Comparison of ENCODE assay signal across 17 cellular contexts in the genomic region with DNA sequence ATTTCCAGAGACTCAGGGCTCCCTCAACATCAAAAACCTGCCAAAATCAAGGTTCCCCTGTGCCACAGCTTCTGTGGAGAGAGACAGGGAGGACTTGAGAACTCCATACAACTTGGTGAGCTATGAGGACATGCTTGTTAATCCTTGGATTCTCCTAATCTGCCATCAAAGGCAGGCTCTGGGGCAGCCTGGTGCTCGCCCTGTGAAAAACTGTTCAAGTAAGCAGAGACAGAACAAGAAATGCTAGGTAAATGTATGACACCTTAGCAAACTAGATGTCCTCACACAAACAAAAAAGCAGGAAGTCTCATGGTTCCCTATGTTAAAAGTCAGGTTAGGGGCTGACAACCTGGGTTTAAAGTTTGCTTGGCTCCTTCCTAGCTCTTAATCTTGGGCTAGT.
DNase-seq lines count a peak whose midpoint lies in the region; ATAC-seq, FAIRE-seq and TF ChIP-seq lines count a peak whose summit lies in the region.
"Had no signal": no experiment of that assay in that cellular context is flagged by ENCODE, and none has a peak within 500 bp of the region (broad histone marks: within the 10 kb centered on the region; RNA-seq: fewer than 3 reads in every experiment).

No MANE protein-coding gene starts in this region.

- no peak for TF ChIP-seq RAD21 in IMR-90 (IDR thresholded peaks at IDR 0.05; ENCODE audit: low read length)

- no peaks in the 10 kb centered on the region for H3K9me3 Mint-ChIP-seq in stimulated activated memory B cell treated with anti-CD40 and anti-IgM and Interleukin-4, amounts not matched to agents 10 μg/mL and 1 μg/mL and 100 μg/mL, for 72 hours
- H3K9me3 Mint-ChIP-seq: CD8-positive, alpha-beta T cell; IgD-negative memory B cell had no signal

- no peak overlapping the region for H3K56ac ChIP-seq in IMR-90 (ENCODE audit: extremely low read depth, insufficient read depth, low read length)

- H3K9ac ChIP-seq in IMR-90 (ENCODE audit: low read depth, low read length) = no peak overlapping the region
- H3K9ac ChIP-seq in endothelial cell of umbilical vein (replicated peaks; ENCODE audit: extremely low read depth, insufficient read depth, low read length) = no peak overlapping the region
- H3K9ac ChIP-seq: KMS-11 had no signal

- H3K27me3 Mint-ChIP-seq in stimulated activated memory B cell treated with anti-CD40 and anti-IgM and Interleukin-4, amounts not matched to agents 10 μg/mL and 1 μg/mL and 100 μg/mL, for 72 hours = no peaks in the 10 kb centered on the region
- H3K27me3 Mint-ChIP-seq: IgD-negative memory B cell had no signal

- ATAC-seq in IMR-90 (ENCODE audit: low read depth) = no peak
- ATAC-seq in stimulated activated memory B cell treated with anti-CD40 and anti-IgM and Interleukin-4, amounts not matched to agents 10 μg/mL and 1 μg/mL and 100 μg/mL, for 72 hours = no peak
- ATAC-seq: CD8-positive, alpha-beta T cell had no signal

- no peak overlapping the region for H3K4me2 ChIP-seq in IMR-90 (ENCODE audit: low read depth, low read length)
- no peak overlapping the region for H3K4me2 ChIP-seq in endothelial cell of umbilical vein (ENCODE audit: insufficient read depth, low read length)
- H3K4me2 ChIP-seq: KMS-11 had no signal

- peak overlapping the region; percentile 42; the same call in 2 of the 3 replicates for H2BK15ac ChIP-seq in IMR-90 (ENCODE audit: low read depth, low read length)

- CTCF ChIA-PET in IMR-90 (lab: Yijun Ruan, JAX) = interaction anchor here (0.8 to 1.0 kb wide), 2 partner anchors 10 to 33 kb away, joined by 3 read pairs; no protein-coding TSS in a partner anchor
- CTCF ChIA-PET in endothelial cell of umbilical vein (lab: Charles Lee) = interaction anchor here (1.3 to 3.9 kb wide), 2 partner anchors 16 to 112 kb away, joined by 3 to 15 read pairs; no protein-coding TSS in a partner anchor
- CTCF ChIA-PET in RWPE1 (lab: Yijun Ruan, JAX) = interaction anchor here (1.2 kb wide), 1 partner anchor 19 kb away, joined by 3 read pairs; no protein-coding TSS in a partner anchor

- H4K91ac ChIP-seq in IMR-90 (ENCODE audit: insufficient read depth, low read depth, low read length) = no peak overlapping the region; the same call in 1 of the 2 replicates

- H3K27ac ChIP-seq in IMR-90 (ENCODE audit: insufficient read depth, low read length) (no peak overlapping the region), endothelial cell of umbilical vein (ENCODE audit: insufficient read depth, low read depth, low read length) (no peak overlapping the region), RWPE1 (no peak overlapping the region)
- H3K27ac ChIP-seq: C4-2B, KMS-11 had no signal

- H3K27ac Mint-ChIP-seq in stimulated activated memory B cell treated with anti-CD40 and anti-IgM and Interleukin-4, amounts not matched to agents 10 μg/mL and 1 μg/mL and 100 μg/mL, for 72 hours = peak overlapping the region; percentile 24
- H3K27ac Mint-ChIP-seq: CD8-positive, alpha-beta T cell; IgD-negative memory B cell had no signal

- no peaks in the 10 kb centered on the region for H3K79me1 ChIP-seq in IMR-90 (ENCODE audit: low read depth in 1 of 2, low read length in 2 of 2)

- peak overlapping the region; percentile 58; the same call in 1 of the 2 replicates for H2BK20ac ChIP-seq in IMR-90 (ENCODE audit: low read depth, low read length)

- H3K4me3 ChIP-seq in IMR-90 (ENCODE audit: insufficient read depth, low read depth, low read length) (no peak overlapping the region), endothelial cell of umbilical vein (replicated peaks in 1 of 3; ENCODE audit: insufficient read depth in 1 of 3, low read depth in 1 of 3, low read length in 3 of 3) (no peak overlapping the region)

- peaks cover 8% of the 10 kb centered on the region for H3K4me1 ChIP-seq in IMR-90 (ENCODE audit: control insufficient read depth, insufficient read depth, low read length)
- H3K4me1 ChIP-seq in endothelial cell of umbilical vein (ENCODE audit: control insufficient read depth, extremely low read depth, insufficient read depth, low read length) = peaks cover 39% of the 10 kb centered on the region

- H3K36me3 ChIP-seq in IMR-90 (ENCODE audit: control insufficient read depth, insufficient read depth, low read length) (no peaks in the 10 kb centered on the region), endothelial cell of umbilical vein (ENCODE audit: control insufficient read depth in 2 of 2, extremely low read depth in 1 of 2, insufficient read depth in 2 of 2, low read length in 2 of 2) (no peaks in the 10 kb centered on the region)
- H3K36me3 ChIP-seq: BE2C had no signal

- no peak overlapping the region for H3K23ac ChIP-seq in IMR-90 (ENCODE audit: low read depth, low read length)

- no peak overlapping the region for H3K14ac ChIP-seq in IMR-90 (replicated peaks; ENCODE audit: low read depth, low read length)

- no peak for FAIRE-seq in endothelial cell of umbilical vein (lab: Jason Lieb, UNC)
- FAIRE-seq: A204.1, G401.6, GM12892, H54 had no signal

- H3K79me2 ChIP-seq in endothelial cell of umbilical vein (ENCODE audit: control insufficient read depth, insufficient read depth, low read length) = no peaks in the 10 kb centered on the region

- TF ChIP-seq CTCF in IMR-90 (conservative IDR thresholded peaks at IDR 0.05; ENCODE audit: low read depth, low read length) = no peak
- no peak for TF ChIP-seq CTCF in endothelial cell of umbilical vein (IDR thresholded peaks at IDR 0.05; ENCODE audit: extremely low read depth in 1 of 2, insufficient read depth in 1 of 2, low read depth in 1 of 2, low read length in 2 of 2)
- no peak for TF ChIP-seq CTCF in RWPE1 (conservative IDR thresholded peaks at IDR 0.05; ENCODE audit: low read depth)

- H4K5ac ChIP-seq in IMR-90 (ENCODE audit: low read depth, low read length) = no peak overlapping the region

- H3K9me3 ChIP-seq in IMR-90 (ENCODE audit: control insufficient read depth, insufficient read depth, low read length) (no peaks in the 10 kb centered on the region), endothelial cell of umbilical vein (replicated peaks; ENCODE audit: control insufficient read depth, insufficient read depth, low read length) (no peaks in the 10 kb centered on the region)
- H3K9me3 ChIP-seq: BE2C had no signal

- H3K4ac ChIP-seq in IMR-90 (ENCODE audit: low read depth, low read length) = peak overlapping the region; percentile 42

- no peak overlapping the region for H2AFZ ChIP-seq in IMR-90 (replicated peaks; ENCODE audit: low read length, poor library complexity)
- peak overlapping the region; percentile 31 for H2AFZ ChIP-seq in endothelial cell of umbilical vein (ENCODE audit: low read depth, low read length)

- H3K9me1 ChIP-seq in IMR-90 (ENCODE audit: insufficient read depth, low read length) (peaks cover 7% of the 10 kb centered on the region; the same call in 1 of the 2 replicates), endothelial cell of umbilical vein (replicated peaks; ENCODE audit: control insufficient read depth, extremely low read depth, insufficient read depth, low read length) (no peaks in the 10 kb centered on the region)

- H4K20me1 ChIP-seq in IMR-90 (ENCODE audit: insufficient read depth, low read length) (no peaks in the 10 kb centered on the region), endothelial cell of umbilical vein (replicated peaks; ENCODE audit: control insufficient read depth, extremely low read depth, insufficient read depth, low read length) (no peaks in the 10 kb centered on the region)

- no peaks in the 10 kb centered on the region for H3K36me3 Mint-ChIP-seq in stimulated activated memory B cell treated with anti-CD40 and anti-IgM and Interleukin-4, amounts not matched to agents 10 μg/mL and 1 μg/mL and 100 μg/mL, for 72 hours
- H3K36me3 Mint-ChIP-seq: CD8-positive, alpha-beta T cell; IgD-negative memory B cell had no signal

- no peak overlapping the region for H4K8ac ChIP-seq in IMR-90 (ENCODE audit: low read depth in 2 of 2, low read length in 2 of 2)

- in situ Hi-C loops in IMR-90 (cut with MboI; ENCODE audit: low sequenced_read_pairs) = no loop called here

- TF ChIP-seq POLR2A in IMR-90 (IDR thresholded peaks at IDR 0.05; ENCODE audit: low read depth, low read length) (no peak), endothelial cell of umbilical vein (IDR thresholded peaks at IDR 0.05; ENCODE audit: low read depth, low read length) (no peak)

- no peak overlapping the region for H3K4me3 Mint-ChIP-seq in stimulated activated memory B cell treated with anti-CD40 and anti-IgM and Interleukin-4, amounts not matched to agents 10 μg/mL and 1 μg/mL and 100 μg/mL, for 72 hours
- H3K4me3 Mint-ChIP-seq: CD8-positive, alpha-beta T cell; IgD-negative memory B cell had no signal

- H3K18ac ChIP-seq in IMR-90 (ENCODE audit: low read depth, low read length) = no peak overlapping the region

- peaks cover 31% of the 10 kb centered on the region for H3K4me1 Mint-ChIP-seq in stimulated activated memory B cell treated with anti-CD40 and anti-IgM and Interleukin-4, amounts not matched to agents 10 μg/mL and 1 μg/mL and 100 μg/mL, for 72 hours

- POLR2A ChIA-PET in IMR-90 (lab: Charles Lee; ENCODE audit: unreplicated experiment) (no interaction called here), endothelial cell of umbilical vein (lab: Charles Lee) (interaction anchor here (0.5 kb wide), 1 partner anchor 75 kb away, joined by 3 read pairs; no protein-coding TSS in a partner anchor), RWPE1 (lab: Yijun Ruan, JAX; ENCODE audit: low non-redundant PET) (no interaction called here)

- H3K27me3 ChIP-seq in IMR-90 (ENCODE audit: control insufficient read depth, insufficient read depth, low read length) = no peaks in the 10 kb centered on the region
- no peaks in the 10 kb centered on the region for H3K27me3 ChIP-seq in endothelial cell of umbilical vein (ENCODE audit: control insufficient read depth in 2 of 2, insufficient read depth in 2 of 2, low read length in 2 of 2)
- H3K27me3 ChIP-seq: BE2C had no signal

- peak overlapping the region; percentile 16 for H2BK120ac ChIP-seq in IMR-90 (ENCODE audit: low read depth, low read length)

- no CpG with 5 or more reads among the region's 1 CpG for WGBS in IMR-90 (ENCODE audit: extremely low coverage in 2 of 2, insufficient read length in 1 of 2), 2 experiments

- no peak overlapping the region for H2BK5ac ChIP-seq in IMR-90 (ENCODE audit: low read depth, low read length, poor library complexity, severe bottlenecking)

- H2AK9ac ChIP-seq in IMR-90 (replicated peaks; ENCODE audit: low read depth, low read length, poor library complexity) = no peak overlapping the region

- no TSS peak for BruUV-seq in IMR-90 (replicated peaks; lab: Mats Ljungman, UMichigan)
- no TSS peak for BruUV-seq in endothelial cell of umbilical vein (replicated peaks; lab: Mats Ljungman, UMichigan)

- DNase-seq in ELF-1 (ENCODE audit: low read depth, low spot score) = peak; percentile 4
- no peak for DNase-seq in IMR-90
- no peak for DNase-seq in endothelial cell of umbilical vein (ENCODE audit: low read depth, low spot score)
- no peak for DNase-seq in RWPE1 (ENCODE audit: low spot score)
- no peak for DNase-seq in NCI-H128 (lab: John Stamatoyannopoulos, UW; ENCODE audit: unreplicated experiment)
- no peak for DNase-seq in NCI-H1105 (lab: John Stamatoyannopoulos, UW)
- DNase-seq: BE2C; CD8-positive, alpha-beta T cell; DMS53 had no signal

- intact Hi-C loops in IMR-90 (cut with micrococcal nuclease) = no loop called here
- intact Hi-C loops in endothelial cell of umbilical vein (cut with micrococcal nuclease) = no loop called here

- dilution Hi-C loops in IMR-90 (cut with HindIII; ENCODE audit: low sequenced_read_pairs, unreplicated experiment) = no loop called here
- dilution Hi-C loops in endothelial cell of umbilical vein (cut with MboI; ENCODE audit: extremely low pct_ligation_motif_present, low sequenced_read_pairs) = no loop called here

- no peak overlapping the region for H2AK5ac ChIP-seq in IMR-90 (ENCODE audit: low read depth, low read length)
